Comparison of ENCODE assay signal across 7 cellular contexts in the genomic region with DNA sequence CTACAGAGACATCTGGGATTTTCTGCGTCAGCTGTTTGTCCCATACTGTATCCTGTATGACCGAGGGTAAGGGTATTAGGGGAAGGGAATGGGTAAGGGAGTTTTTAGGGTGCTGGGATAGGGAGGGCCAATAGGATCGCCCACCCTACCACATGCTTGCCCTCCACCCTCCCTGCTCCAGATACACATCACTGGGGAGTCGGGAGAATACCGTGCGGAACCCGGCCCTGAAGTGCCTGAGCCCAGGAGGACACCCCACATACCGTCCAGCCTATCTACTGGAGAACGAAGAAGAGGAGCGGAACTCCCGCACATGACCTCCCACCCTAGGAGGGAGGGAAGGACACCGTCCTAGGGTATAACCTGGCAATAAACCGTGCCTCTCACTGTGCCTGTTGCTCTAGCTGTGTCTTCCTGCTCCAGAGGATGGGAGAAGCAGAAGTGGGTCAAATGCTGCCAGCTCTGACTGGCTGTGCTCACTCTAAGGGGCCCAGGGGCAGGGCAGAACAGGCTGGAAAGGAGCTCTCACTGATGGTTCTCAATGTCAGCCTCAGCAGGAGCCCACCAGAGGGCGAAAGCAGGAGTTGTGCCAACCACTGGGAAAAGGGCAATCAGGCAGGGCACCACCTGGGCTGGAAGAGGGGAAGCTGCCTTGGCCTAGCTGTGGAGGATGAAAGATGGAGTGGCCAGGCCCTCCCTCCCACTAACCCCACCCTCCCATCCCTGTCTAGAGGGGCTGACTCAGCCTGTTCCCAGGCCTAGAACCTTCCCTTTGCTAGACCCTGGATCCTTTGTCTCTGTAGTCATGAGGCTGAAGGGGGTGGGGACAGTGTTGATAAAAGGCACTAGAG. TPM values are rescaled to one million over a fixed set of nuclear protein-coding genes. Genes with fewer than 3 reads are reported as not detected.
DNase-seq lines count a peak whose midpoint lies in the region; ATAC-seq and TF ChIP-seq lines count a peak whose summit lies in the region.
"Had no signal": no experiment of that assay in that cellular context is flagged by ENCODE, and none has a peak within 500 bp of the region (broad histone marks: within the 10 kb centered on the region; RNA-seq: fewer than 3 reads in every experiment).

No MANE protein-coding gene starts in this region.

- ATAC-seq in stimulated activated naive B cell treated with anti-CD40 and anti-IgM and Interleukin-4, amounts not matched to agents 10 μg/mL and 1 μg/mL and 100 μg/mL, for 72 hours (replicated peaks), result no peak

- 94% methylated on average over 14 of the region's 14 CpGs for WGBS in HUES64

- H3K9me3 ChIP-seq in A673 (ENCODE audit: low read depth, low read length, poor library complexity, severe bottlenecking) (no peaks in the 10 kb centered on the region), HUES64 (ENCODE audit: insufficient read depth, low read depth, low read length) (no peaks in the 10 kb centered on the region)

- peaks cover 33 to 56% of the 10 kb centered on the region in 2 donors for H3K4me1 Mint-ChIP-seq in stimulated activated naive B cell treated with anti-CD40 and anti-IgM and Interleukin-4, amounts not matched to agents 10 μg/mL and 1 μg/mL and 100 μg/mL, for 72 hours

- TF ChIP-seq CTCF in A673 (conservative IDR thresholded peaks at IDR 0.05; ENCODE audit: low read depth, low read length) (0 out of 2 replicates have a peak, but pooled peaks have one; percentile 29), brain microvascular endothelial cell (IDR thresholded peaks at IDR 0.05; ENCODE audit: low read depth, low read length, missing control alignments) (peak; percentile 47)

- H3K27me3 Mint-ChIP-seq in stimulated activated naive B cell treated with anti-CD40 and anti-IgM and Interleukin-4, amounts not matched to agents 10 μg/mL and 1 μg/mL and 100 μg/mL, for 72 hours, result no peaks in the 10 kb centered on the region
- H3K27me3 Mint-ChIP-seq: memory B cell had no signal

- intact Hi-C loops in A673 (cut with micrococcal nuclease; ENCODE audit: unreplicated experiment), result no loop called here

- H3K9ac ChIP-seq in HUES64 (ENCODE audit: low read depth, low read length), result no peak overlapping the region

- DNase-seq in A673 (ENCODE audit: low spot score), result no peak
- peak; percentile 40 for DNase-seq in brain microvascular endothelial cell
- no peak for DNase-seq in stimulated activated naive B cell treated with anti-CD40 and anti-IgM and Interleukin-4, amounts not matched to agents 10 μg/mL and 1 μg/mL and 100 μg/mL, for 72 hours
- DNase-seq in activated naive CD4-positive, alpha-beta T cell (lab: John Stamatoyannopoulos, UW), result no peak
- no peak for DNase-seq in NCI-H1930 (lab: John Stamatoyannopoulos, UW)

- H3K4me1 ChIP-seq in A673 (ENCODE audit: insufficient read depth, low read length, poor library complexity, severe bottlenecking) (no peaks in the 10 kb centered on the region), HUES64 (ENCODE audit: insufficient read depth, low read length) (0 out of 2 replicates have a peak, but pooled peaks cover 3% of the 10 kb centered on the region)

- H3K4me3 ChIP-seq in A673 (ENCODE audit: low read depth, low read length, poor library complexity, severe bottlenecking) (no peak overlapping the region), HUES64 (ENCODE audit: low read length) (no peak overlapping the region), brain microvascular endothelial cell (ENCODE audit: low read depth, low read length) (no peak overlapping the region)

- POLR2A ChIA-PET in A673 (lab: Charles Lee; ENCODE audit: low non-redundant PET), result interaction anchor here (0.5 kb wide), 1 partner anchor 18 kb away, joined by 4 read pairs; no protein-coding TSS in a partner anchor

- H3K27ac ChIP-seq in A673 (ENCODE audit: low read depth, low read length, poor library complexity, severe bottlenecking) (no peak overlapping the region), HUES64 (ENCODE audit: low read depth, low read length) (peak overlapping the region; percentile 14; the same call in 1 of the 2 replicates), brain microvascular endothelial cell (peak overlapping the region; percentile 46)

- H3K4me3 Mint-ChIP-seq in stimulated activated naive B cell treated with anti-CD40 and anti-IgM and Interleukin-4, amounts not matched to agents 10 μg/mL and 1 μg/mL and 100 μg/mL, for 72 hours, result no peak overlapping the region
- H3K4me3 Mint-ChIP-seq: memory B cell had no signal

- H3K9me3 Mint-ChIP-seq in stimulated activated naive B cell treated with anti-CD40 and anti-IgM and Interleukin-4, amounts not matched to agents 10 μg/mL and 1 μg/mL and 100 μg/mL, for 72 hours, result no peaks in the 10 kb centered on the region
- H3K9me3 Mint-ChIP-seq: memory B cell had no signal

- in situ Hi-C loops in brain microvascular endothelial cell (cut with HindIII; ENCODE audit: low pct_ligation_motif_present, low sequenced_read_pairs), result no loop called here

- peaks cover 26% of the 10 kb centered on the region for H3K36me3 ChIP-seq in A673 (ENCODE audit: insufficient read depth, low read length, poor library complexity, severe bottlenecking)
- peaks cover 37% of the 10 kb centered on the region for H3K36me3 ChIP-seq in HUES64 (ENCODE audit: insufficient read depth, low read length)
- peaks cover 25% of the 10 kb centered on the region for H3K36me3 ChIP-seq in brain microvascular endothelial cell (replicated peaks)

- H3K27me3 ChIP-seq in A673 (replicated peaks; ENCODE audit: insufficient read depth, low read depth, low read length, poor library complexity), result no peaks in the 10 kb centered on the region
- no peaks in the 10 kb centered on the region for H3K27me3 ChIP-seq in HUES64 (ENCODE audit: insufficient read depth, low read length)
- H3K27me3 ChIP-seq in brain microvascular endothelial cell (replicated peaks), result no peaks in the 10 kb centered on the region

- no TSS peak for BruUV-seq in A673 (replicated peaks; lab: Mats Ljungman, UMichigan)

- peaks cover 31 to 34% of the 10 kb centered on the region in 2 donors for H3K36me3 Mint-ChIP-seq in stimulated activated naive B cell treated with anti-CD40 and anti-IgM and Interleukin-4, amounts not matched to agents 10 μg/mL and 1 μg/mL and 100 μg/mL, for 72 hours

- no peak overlapping the region for H3K27ac Mint-ChIP-seq in stimulated activated naive B cell treated with anti-CD40 and anti-IgM and Interleukin-4, amounts not matched to agents 10 μg/mL and 1 μg/mL and 100 μg/mL, for 72 hours
- H3K27ac Mint-ChIP-seq: memory B cell had no signal

- CTCF ChIA-PET in A673 (lab: Charles Lee), result interaction anchor here (0.6 to 1.1 kb wide), 3 partner anchors 24 to 97 kb away, joined by 3 to 9 read pairs (median 8); no protein-coding TSS in a partner anchor

RNA-seq across cellular contexts. Expression of a gene that starts 0.4 kb away (rescaled TPM):
- total RNA-seq in A673 (2021), result 1.4 and 1.7 TPM in 2 replicates
- polyA plus RNA-seq in HUES64 (2013, experiment 1 of 2), result not detected
- polyA plus RNA-seq in HUES64 (2013, experiment 2 of 2), result not detected

RNA-seq across cellular contexts. Expression of a gene that starts 9.7 kb away (rescaled TPM):
- 19.2 and 21.8 TPM in 2 replicates for total RNA-seq in A673 (2021)
- 13.0 TPM for polyA plus RNA-seq in HUES64 (2013, experiment 1 of 2)
- 9.5 TPM for polyA plus RNA-seq in HUES64 (2013, experiment 2 of 2)

RNA-seq across cellular contexts. Expression of a gene that starts 9.8 kb away (rescaled TPM):
- 82.4 and 84.2 TPM in 2 replicates for total RNA-seq in A673 (2021)
- 58.3 TPM for polyA plus RNA-seq in HUES64 (2013, experiment 1 of 2)
- polyA plus RNA-seq in HUES64 (2013, experiment 2 of 2), result 49.8 TPM

RNA-seq across cellular contexts. Expression of a gene that starts 18.5 kb away (rescaled TPM):
- 291 and 295 TPM in 2 replicates for total RNA-seq in A673 (2021)
- 351 TPM for polyA plus RNA-seq in HUES64 (2013, experiment 1 of 2)
- 391 TPM for polyA plus RNA-seq in HUES64 (2013, experiment 2 of 2)

RNA-seq across cellular contexts. Expression of a gene that starts 22.4 kb away (rescaled TPM):
- 201 and 204 TPM in 2 replicates for total RNA-seq in A673 (2021)
- 119 TPM for polyA plus RNA-seq in HUES64 (2013, experiment 1 of 2)
- 133 TPM for polyA plus RNA-seq in HUES64 (2013, experiment 2 of 2)
